ENCODE assay signal across 13 cellular contexts in the genomic region with DNA sequence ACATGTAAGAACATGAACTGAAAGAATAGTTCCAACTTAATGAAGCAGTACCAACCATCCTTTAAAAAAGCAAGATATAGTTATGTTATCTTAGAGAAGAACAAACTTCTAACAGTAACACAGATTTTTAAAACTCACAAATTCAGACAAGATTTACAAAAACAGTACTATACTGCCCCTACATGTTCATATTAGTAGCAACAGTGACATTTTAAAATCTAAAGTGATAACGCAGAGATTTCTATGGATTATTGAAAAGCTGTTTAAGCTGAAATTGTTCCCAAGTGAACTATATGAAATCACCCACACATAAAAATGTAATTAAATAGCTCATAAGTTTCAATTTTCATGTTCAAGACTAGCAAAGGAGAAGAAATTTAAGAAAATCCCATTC.
A peak's percentile ranks its signal among the peaks of the same experiment; 100 is the strongest.
DNase-seq lines count a peak whose midpoint lies in the region; ATAC-seq, FAIRE-seq and TF ChIP-seq lines count a peak whose summit lies in the region.
"Had no signal": no experiment of that assay in that cellular context is flagged by ENCODE, and none has a peak within 500 bp of the region (broad histone marks: within the 10 kb centered on the region; RNA-seq: fewer than 3 reads in every experiment).

No MANE protein-coding gene starts in this region.

- TF ChIP-seq CTCF in AG09309 (IDR thresholded peaks at IDR 0.05; ENCODE audit: control insufficient read depth, insufficient read depth, low read depth, low read length, missing control alignments) (peak; percentile 25), VCaP (conservative IDR thresholded peaks at IDR 0.05) (peak; percentile 60), left lung (IDR thresholded peaks at IDR 0.05) (no peak)

- ATAC-seq in left lung (peak; percentile 26), HG03095 (IDR thresholded peaks at IDR 0.05; ENCODE audit: unreplicated experiment) (no peak), GM18520 (IDR thresholded peaks at IDR 0.05; ENCODE audit: unreplicated experiment) (no peak)
- ATAC-seq: K562; naive thymus-derived CD8-positive, alpha-beta T cell had no signal

- in situ Hi-C loops in HAP-1 (cut with MboI; ENCODE audit: low sequenced_read_pairs) = no loop called here

- H3K4me3 ChIP-seq in AG09309 (ENCODE audit: control insufficient read depth, low read depth, low read length) (no peak overlapping the region), left lung (no peak overlapping the region), HAP-1 (no peak overlapping the region)
- H3K4me3 ChIP-seq: K562, Peyer's patch, upper lobe of left lung had no signal

- no peaks in the 10 kb centered on the region for H3K27me3 ChIP-seq in left lung
- H3K27me3 ChIP-seq in HAP-1 (ENCODE audit: low read depth) = no peaks in the 10 kb centered on the region
- H3K27me3 ChIP-seq: Peyer's patch, upper lobe of left lung had no signal

- intact Hi-C loops in left lung (cut with DNase I) = no loop called here

- H3K4me1 ChIP-seq in left lung = no peaks in the 10 kb centered on the region
- H3K4me1 ChIP-seq in HAP-1 = no peaks in the 10 kb centered on the region
- H3K4me1 ChIP-seq: Peyer's patch, upper lobe of left lung had no signal

- no peak for TF ChIP-seq POLR2A in GM12892 (IDR thresholded peaks at IDR 0.05; ENCODE audit: low read depth, low read length)

- H3K9me3 ChIP-seq in left lung (peaks cover 0 to 5% of the 10 kb centered on the region in 2 donors), HAP-1 (no peaks in the 10 kb centered on the region)
- H3K9me3 ChIP-seq: Peyer's patch, upper lobe of left lung had no signal

- H3K36me3 ChIP-seq in left lung (no peaks in the 10 kb centered on the region), HAP-1 (replicated peaks) (no peaks in the 10 kb centered on the region)
- H3K36me3 ChIP-seq: Peyer's patch, upper lobe of left lung had no signal

- peak; percentile 82 for FAIRE-seq in GM12892 (lab: Jason Lieb, UNC)
- FAIRE-seq: K562 had no signal

- no peak for DNase-seq in AG09309 (ENCODE audit: low read depth)
- DNase-seq in GM12892 (ENCODE audit: insufficient read length) = no peak
- DNase-seq in left lung = no peak
- no peak for DNase-seq in HAP-1 (ENCODE audit: low spot score in 2 of 2)
- no peak for DNase-seq in OCI-M2 (lab: John Stamatoyannopoulos, UW; ENCODE audit: unreplicated experiment)
- DNase-seq: activated CD4-positive, alpha-beta T cell treated with anti-CD3 and anti-CD28 coated beads for 48 hours; Peyer's patch; upper lobe of left lung had no signal

- H3K27ac ChIP-seq in VCaP (no peak overlapping the region), left lung (no peak overlapping the region)
- H3K27ac ChIP-seq: Peyer's patch, upper lobe of left lung had no signal

Comparison
In these comparisons a context has a peak if more than half of its experiments do, and no peak if none do; other contexts are left out.
1. CTCF ChIP-seq: peak in AG09309 (single experiment) and VCaP (single experiment); none in left lung (0 of 2).